In genomic region chr10:126252884-126253612, GRCh38 we compare ENCODE assay signal across 12 cellular contexts.
A peak's percentile ranks its signal among the peaks of the same experiment; 100 is the strongest.
DNase-seq lines count a peak whose midpoint lies in the region; ATAC-seq and TF ChIP-seq lines count a peak whose summit lies in the region.
"Had no signal": no experiment of that assay in that cellular context is flagged by ENCODE, and none has a peak within 500 bp of the region (broad histone marks: within the 10 kb centered on the region; RNA-seq: fewer than 3 reads in every experiment).

No MANE protein-coding gene starts in this region.

- WGBS in trophoblast cell (ENCODE audit: extremely low coverage, insufficient coverage, insufficient read length) = no CpG with 5 or more reads among the region's 9 CpGs

- no peak overlapping the region for H4K8ac ChIP-seq in trophoblast cell (ENCODE audit: low read depth, low read length)

- no peak overlapping the region for H4K91ac ChIP-seq in trophoblast cell (ENCODE audit: low read depth, low read length)

- no peak for TF ChIP-seq CTCF in fibroblast of the aortic adventitia (IDR thresholded peaks at IDR 0.05; ENCODE audit: insufficient read depth, low read length)
- TF ChIP-seq CTCF in Calu3 (IDR thresholded peaks at IDR 0.05; ENCODE audit: unreplicated experiment) = no peak
- no peak for TF ChIP-seq CTCF in CD8-positive, alpha-beta T cell (IDR thresholded peaks at IDR 0.05)

- H3K36me3 Mint-ChIP-seq in Calu3 (ENCODE audit: insufficient read depth, unreplicated experiment) = no peaks in the 10 kb centered on the region
- no peaks in the 10 kb centered on the region for H3K36me3 Mint-ChIP-seq in CD8-positive, alpha-beta T cell

- CTCF ChIA-PET in Calu3 (lab: Charles Lee) = interaction anchor here (1.0 kb wide), 1 partner anchor 14 kb away, joined by 3 read pairs; no protein-coding TSS in a partner anchor
- CTCF ChIA-PET in CD8-positive, alpha-beta T cell (lab: Charles Lee) = interaction anchor here (0.6 to 1.3 kb wide), 2 partner anchors 76 to 326 kb away, joined by 3 read pairs; no protein-coding TSS in a partner anchor

- no peaks in the 10 kb centered on the region for H3K4me1 Mint-ChIP-seq in Calu3 (ENCODE audit: low read depth, unreplicated experiment)
- H3K4me1 Mint-ChIP-seq in CD8-positive, alpha-beta T cell (ENCODE audit: low read depth) = no peaks in the 10 kb centered on the region

- H2BK5ac ChIP-seq in trophoblast cell (ENCODE audit: low read depth, low read length, poor library complexity) = no peak overlapping the region

- no peak for ATAC-seq in GM21529 (IDR thresholded peaks at IDR 0.05; ENCODE audit: unreplicated experiment)
- no peak for ATAC-seq in CD8-positive, alpha-beta T cell

- BruUV-seq in Calu3 (replicated peaks; lab: Mats Ljungman, UMichigan) = no TSS peak

- no peak overlapping the region for H3K23ac ChIP-seq in trophoblast cell (ENCODE audit: low read length)

- peaks cover 42% of the 10 kb centered on the region for H3K27me3 Mint-ChIP-seq in Calu3 (ENCODE audit: unreplicated experiment)
- peaks cover 5% of the 10 kb centered on the region for H3K27me3 Mint-ChIP-seq in CD8-positive, alpha-beta T cell (ENCODE audit: low read depth)

- H3K27ac Mint-ChIP-seq in Calu3 (ENCODE audit: unreplicated experiment) = no peak overlapping the region
- no peak overlapping the region for H3K27ac Mint-ChIP-seq in CD8-positive, alpha-beta T cell
- H3K27ac Mint-ChIP-seq: memory B cell had no signal

- H3K4me3 Mint-ChIP-seq in Calu3 (ENCODE audit: low read depth, unreplicated experiment) = no peak overlapping the region
- no peak overlapping the region for H3K4me3 Mint-ChIP-seq in CD8-positive, alpha-beta T cell
- H3K4me3 Mint-ChIP-seq: memory B cell had no signal

- no peak overlapping the region for H3K14ac ChIP-seq in trophoblast cell (ENCODE audit: low read length)

- no peaks in the 10 kb centered on the region for H3K36me3 ChIP-seq in trophoblast cell (ENCODE audit: control insufficient read depth in 1 of 2, insufficient read depth in 2 of 2, low read length in 2 of 2)
- H3K36me3 ChIP-seq in CD8-positive, alpha-beta T cell (ENCODE audit: insufficient read depth, low read length) = no peaks in the 10 kb centered on the region

- peaks cover 0 to 1% of the 10 kb centered on the region in 2 experiments for H3K4me1 ChIP-seq in trophoblast cell (ENCODE audit: control insufficient read depth in 1 of 2, insufficient read depth in 2 of 2, low read length in 2 of 2)
- no peaks in the 10 kb centered on the region for H3K4me1 ChIP-seq in CD8-positive, alpha-beta T cell (ENCODE audit: insufficient read depth, low read length)

- no peak overlapping the region for H3K9ac ChIP-seq in trophoblast cell (ENCODE audit: low read length)

- H3K79me2 ChIP-seq in trophoblast cell (ENCODE audit: control insufficient read depth, insufficient read depth, low read length, poor library complexity) = no peaks in the 10 kb centered on the region

- no peak overlapping the region for H3K4me2 ChIP-seq in trophoblast cell (ENCODE audit: low read length)

- no peak overlapping the region for H2AFZ ChIP-seq in trophoblast cell (ENCODE audit: insufficient read depth, low read length, poor library complexity)

- H3K9me3 Mint-ChIP-seq in Calu3 (ENCODE audit: low read depth, unreplicated experiment) = peaks cover 9% of the 10 kb centered on the region
- H3K9me3 Mint-ChIP-seq in CD8-positive, alpha-beta T cell = peaks cover 9% of the 10 kb centered on the region

- no peak overlapping the region for H3K18ac ChIP-seq in trophoblast cell (ENCODE audit: low read length)

- H3K9me3 ChIP-seq in trophoblast cell (ENCODE audit: insufficient read depth, low read depth, low read length) = peaks cover 2% of the 10 kb centered on the region
- H3K9me3 ChIP-seq in CD8-positive, alpha-beta T cell (ENCODE audit: low read length) = no peaks in the 10 kb centered on the region

- H3K4ac ChIP-seq in trophoblast cell (ENCODE audit: low read depth, low read length) = no peak overlapping the region

- H3K79me1 ChIP-seq in trophoblast cell (ENCODE audit: low read length) = no peaks in the 10 kb centered on the region

- DNase-seq in ELR (ENCODE audit: low read depth) (peak; percentile 96), SK-MEL-5 (ENCODE audit: low read depth, low spot score) (peak; percentile 6), fibroblast of the aortic adventitia (ENCODE audit: low read depth) (peak; percentile 100), trophoblast cell (peak; percentile 50 to 83), SIG-M5 treated with dmso at 0.1 percent for 504 hours (lab: John Stamatoyannopoulos, UW; ENCODE audit: unreplicated experiment) (no peak), Calu3 (no peak)
- no peak for DNase-seq in CD8-positive, alpha-beta T cell
- DNase-seq: DMS79, NCI-H1417 treated with DMSO at 0.1 percent for 48 hours, SIG-M5 had no signal

- no peak overlapping the region for H4K12ac ChIP-seq in trophoblast cell (ENCODE audit: low read depth, low read length)

- POLR2A ChIA-PET in CD8-positive, alpha-beta T cell (lab: Charles Lee) = interaction anchor here (1.4 kb wide), 1 partner anchor 12 kb away, joined by 3 read pairs; no protein-coding TSS in a partner anchor

- H2AK5ac ChIP-seq in trophoblast cell (ENCODE audit: low read length) = no peak overlapping the region

- no peak overlapping the region for H3K27ac ChIP-seq in trophoblast cell (ENCODE audit: low read depth, low read length)
- no peak overlapping the region for H3K27ac ChIP-seq in CD8-positive, alpha-beta T cell (ENCODE audit: low read depth, low read length)

- no peak overlapping the region for H2BK12ac ChIP-seq in trophoblast cell (ENCODE audit: low read length)

- H3K4me3 ChIP-seq in fibroblast of the aortic adventitia (ENCODE audit: low read depth, low read length) = no peak overlapping the region
- H3K4me3 ChIP-seq in trophoblast cell (ENCODE audit: low read depth, low read length) = no peak overlapping the region
- H3K4me3 ChIP-seq in CD8-positive, alpha-beta T cell (ENCODE audit: low read depth, low read length) = no peak overlapping the region

- no peak overlapping the region for H2BK120ac ChIP-seq in trophoblast cell (ENCODE audit: insufficient read depth, low read length, poor library complexity)

- no peaks in the 10 kb centered on the region for H3K27me3 ChIP-seq in trophoblast cell (ENCODE audit: insufficient read depth, low read length)
- H3K27me3 ChIP-seq in CD8-positive, alpha-beta T cell (ENCODE audit: insufficient read depth, low read length) = no peaks in the 10 kb centered on the region

- intact Hi-C loops in Calu3 (cut with micrococcal nuclease; ENCODE audit: unreplicated experiment) = no loop called here
- intact Hi-C loops in CD8-positive, alpha-beta T cell (cut with DNase I, micrococcal nuclease) = no loop called here

- in situ Hi-C loops in SK-MEL-5 (cut with HindIII; ENCODE audit: low pct_unique_long_range_greater_than_20kb, low sequenced_read_pairs) = no loop called here

Comparison
In these comparisons a context has a peak if more than half of its experiments do, and no peak if none do; other contexts are left out.
1. DNase-seq: peak in ELR (single experiment), SK-MEL-5 (single experiment), fibroblast of the aortic adventitia (single experiment) and trophoblast cell (2 of 2); none in SIG-M5 treated with dmso at 0.1 percent for 504 hours (single experiment), Calu3 (single experiment) and CD8-positive, alpha-beta T cell (0 of 7).